8 cellular contexts compared by ENCODE assay signal in genomic region chr1:156747737-156748669, GRCh38. TPM values are rescaled to one million over a fixed set of nuclear protein-coding genes. Genes with fewer than 3 reads are reported as not detected.
DNase-seq lines count a peak whose midpoint lies in the region; ATAC-seq and TF ChIP-seq lines count a peak whose summit lies in the region.

No MANE protein-coding gene starts in this region.

- POLR2A ChIA-PET in WTC11 (lab: Charles Lee) (interaction anchor here (0.7 to 1.7 kb wide), 4 partner anchors 19 to 37 kb away, joined by 3 to 5 read pairs (median 4); partner anchors contain the start of genes ISG20L2, METTL25B and PRCC), GM10248 (lab: Yijun Ruan, JAX) (no interaction called here)

- intact Hi-C loops in right cardiac atrium (cut with DNase I): no loop called here

- H3K27me3 ChIP-seq in HL-60 (ENCODE audit: insufficient read depth, poor library complexity, severe bottlenecking) (no peaks in the 10 kb centered on the region), right cardiac atrium (ENCODE audit: control insufficient read depth, insufficient read depth) (no peaks in the 10 kb centered on the region)

- CTCF ChIA-PET in WTC11 (lab: Charles Lee) (interaction anchor here (0.6 to 4.8 kb wide), 10 partner anchors 19 to 112 kb away, joined by 3 to 27 read pairs (median 5); partner anchors contain the start of genes CRABP2, ISG20L2, METTL25B and PRCC), GM10248 (lab: Yijun Ruan, JAX) (interaction anchor here (1.2 to 5.0 kb wide), 6 partner anchors 8 to 24 kb away, joined by 4 to 47 read pairs (median 6); partner anchors contain the start of genes ISG20L2 and METTL25B)

- peak overlapping the region; percentile 94 for H3K4me3 Mint-ChIP-seq in WTC11
- peak overlapping the region; percentile 87 for H3K4me3 Mint-ChIP-seq in stimulated activated effector memory CD8-positive, alpha-beta T cell treated with anti-CD3 and anti-CD28 coated beads, Interleukin-12 subunit alpha, Interleukin-12 subunit beta, amount 100 ng/mL, for 72 hours

- H3K27ac ChIP-seq in HL-60 (replicated peaks) (peak overlapping the region; percentile 99), right cardiac atrium (ENCODE audit: low read length) (peak overlapping the region; percentile 100)

- no peak for DNase-seq in HL-60 (ENCODE audit: low read depth in 1 of 2, low spot score in 1 of 2)
- DNase-seq in WTC11 (ENCODE audit: low spot score): no peak
- no peak for DNase-seq in right cardiac atrium
- no peak for DNase-seq in stimulated activated effector memory CD8-positive, alpha-beta T cell treated with anti-CD3 and anti-CD28 coated beads, Interleukin-12 subunit alpha, Interleukin-12 subunit beta, amount 100 ng/mL, for 72 hours (ENCODE audit: low spot score in 2 of 2)
- no peak for DNase-seq in medulla oblongata (ENCODE audit: extremely low spot score)
- DNase-seq in GM10248 (ENCODE audit: extremely low spot score): no peak
- no peak for DNase-seq in Kasumi-1 (lab: John Stamatoyannopoulos, UW)
- DNase-seq in NCI-H748 treated with DMSO at 0.1 percent for 48 hours (lab: John Stamatoyannopoulos, UW): no peak

- H3K4me3 ChIP-seq in HL-60 (replicated peaks; ENCODE audit: insufficient read depth, low read length) (peak overlapping the region; percentile 75), right cardiac atrium (ENCODE audit: low read length) (peak overlapping the region; percentile 89)

- TF ChIP-seq CTCF in HL-60 (IDR thresholded peaks at IDR 0.05; ENCODE audit: insufficient read depth, low read length) (no peak), WTC11 (IDR thresholded peaks at IDR 0.05) (no peak), GM10248 (IDR thresholded peaks at IDR 0.05; ENCODE audit: control extremely low read depth, extremely low read depth, low read depth, missing control alignments) (no peak)

- ATAC-seq in WTC11 (no peak), right cardiac atrium (no peak)
- ATAC-seq in stimulated activated effector memory CD8-positive, alpha-beta T cell treated with anti-CD3 and anti-CD28 coated beads, Interleukin-12 subunit alpha, Interleukin-12 subunit beta, amount 100 ng/mL, for 72 hours: no peak

- H3K27ac Mint-ChIP-seq in WTC11: peak overlapping the region; percentile 98
- peak overlapping the region; percentile 98 for H3K27ac Mint-ChIP-seq in stimulated activated effector memory CD8-positive, alpha-beta T cell treated with anti-CD3 and anti-CD28 coated beads, Interleukin-12 subunit alpha, Interleukin-12 subunit beta, amount 100 ng/mL, for 72 hours

- 7% methylated on average over 8 of the region's 8 CpGs for WGBS in right cardiac atrium

- H3K9me3 Mint-ChIP-seq in WTC11: no peaks in the 10 kb centered on the region
- no peaks in the 10 kb centered on the region for H3K9me3 Mint-ChIP-seq in stimulated activated effector memory CD8-positive, alpha-beta T cell treated with anti-CD3 and anti-CD28 coated beads, Interleukin-12 subunit alpha, Interleukin-12 subunit beta, amount 100 ng/mL, for 72 hours

- no peaks in the 10 kb centered on the region for H3K9me3 ChIP-seq in right cardiac atrium (ENCODE audit: control insufficient read depth, low read length)

- peaks cover 55% of the 10 kb centered on the region for H3K4me1 Mint-ChIP-seq in WTC11
- peaks cover 81% of the 10 kb centered on the region for H3K4me1 Mint-ChIP-seq in stimulated activated effector memory CD8-positive, alpha-beta T cell treated with anti-CD3 and anti-CD28 coated beads, Interleukin-12 subunit alpha, Interleukin-12 subunit beta, amount 100 ng/mL, for 72 hours

- no peaks in the 10 kb centered on the region; the same call in 1 of the 2 replicates for H3K27me3 Mint-ChIP-seq in WTC11 (ENCODE audit: low read depth)

- peaks cover 16% of the 10 kb centered on the region for H3K36me3 Mint-ChIP-seq in WTC11
- H3K36me3 Mint-ChIP-seq in stimulated activated effector memory CD8-positive, alpha-beta T cell treated with anti-CD3 and anti-CD28 coated beads, Interleukin-12 subunit alpha, Interleukin-12 subunit beta, amount 100 ng/mL, for 72 hours: peaks cover 83% of the 10 kb centered on the region

- H3K4me1 ChIP-seq in right cardiac atrium (ENCODE audit: control insufficient read depth, insufficient read depth, low read length): peaks cover 25% of the 10 kb centered on the region

TF ChIP-seq in WTC11, 78 proteins besides CTCF, POLR2A, EP300 and RAD21:
- TF ChIP-seq TEAD1 (CRISPR knock-in tag; IDR thresholded peaks at IDR 0.05) (0 out of 2 replicates have a peak, but pooled peaks have one; percentile 48), PREB (CRISPR knock-in tag; IDR thresholded peaks at IDR 0.05; ENCODE audit: borderline replicate concordance) (no peak)

RNA-seq across cellular contexts. Expression of gene HDGF, which starts 3.5 kb away (rescaled TPM):
- total RNA-seq in WTC11 (2021): 301 to 339 TPM (median 318 TPM) in 3 replicates
- total RNA-seq in right cardiac atrium: 100 to 1,000 TPM; 148 to 171 (median 162) TPM
- polyA plus RNA-seq in right cardiac atrium: 124 TPM

RNA-seq across cellular contexts. Expression of gene MRPL24, which starts 7.1 kb away (rescaled TPM):
- 35.1 to 37.4 TPM (median 35.2 TPM) in 3 replicates for total RNA-seq in WTC11 (2021)
- 10 to 100 TPM; 63.4 to 88.5 (median 74.9) TPM for total RNA-seq in right cardiac atrium
- 145 TPM for polyA plus RNA-seq in right cardiac atrium

RNA-seq across cellular contexts. Expression of gene PRCC, which starts 19.3 kb away (rescaled TPM):
- total RNA-seq in WTC11 (2021) (97.4 to 98.5 TPM (median 98.0 TPM) in 3 replicates), right cardiac atrium (10 to 100 TPM; 36.3 to 47.1 (median 44.1) TPM)
- polyA plus RNA-seq in right cardiac atrium: 36.0 TPM

RNA-seq across cellular contexts. Expression of gene ISG20L2, which starts 19.4 kb away (rescaled TPM):
- total RNA-seq in WTC11 (2021) (37.2 to 43.8 TPM (median 42.2 TPM) in 3 replicates), right cardiac atrium (10 to 100 TPM; 13.0 to 23.0 (median 13.9) TPM)
- 9.2 TPM for polyA plus RNA-seq in right cardiac atrium

RNA-seq across cellular contexts. Expression of gene METTL25B, which starts 19.7 kb away (rescaled TPM):
- total RNA-seq in WTC11 (2021) (32.0 to 41.0 TPM (median 37.9 TPM) in 3 replicates), right cardiac atrium (10 to 100 TPM; 14.4 to 19.7 (median 17.3) TPM)
- 18.8 TPM for polyA plus RNA-seq in right cardiac atrium
